Comparison of ENCODE assay signal across 8 cellular contexts in genomic region chr9:109012009-109012875, GRCh38. TPM values are rescaled to one million over a fixed set of nuclear protein-coding genes. Genes with fewer than 3 reads are reported as not detected.
DNase-seq lines count a peak whose midpoint lies in the region; ATAC-seq and TF ChIP-seq lines count a peak whose summit lies in the region.

No MANE protein-coding gene starts in this region.

- H3K27ac Mint-ChIP-seq in endothelial cell (ENCODE audit: unreplicated experiment) (peak overlapping the region; percentile 81), mesothelial cell of epicardium (peak overlapping the region; percentile 96)

- TF ChIP-seq CTCF in endothelial cell (IDR thresholded peaks at IDR 0.05; ENCODE audit: unreplicated experiment) (no peak), mesothelial cell of epicardium (IDR thresholded peaks at IDR 0.05; ENCODE audit: unreplicated experiment) (no peak)

- H3K27me3 Mint-ChIP-seq in endothelial cell (ENCODE audit: unreplicated experiment) (peaks cover 15% of the 10 kb centered on the region), mesothelial cell of epicardium (ENCODE audit: low read depth) (no peaks in the 10 kb centered on the region)

- ATAC-seq in HG02973 (IDR thresholded peaks at IDR 0.05; ENCODE audit: unreplicated experiment) = peak; percentile 37

- peaks cover 27% of the 10 kb centered on the region for H3K4me1 Mint-ChIP-seq in endothelial cell (ENCODE audit: unreplicated experiment)
- peaks cover 42% of the 10 kb centered on the region for H3K4me1 Mint-ChIP-seq in mesothelial cell of epicardium

- H3K9me3 Mint-ChIP-seq in endothelial cell (ENCODE audit: unreplicated experiment) (no peaks in the 10 kb centered on the region), mesothelial cell of epicardium (no peaks in the 10 kb centered on the region)

- H3K4me3 Mint-ChIP-seq in endothelial cell (ENCODE audit: unreplicated experiment) = peak overlapping the region; percentile 99
- H3K4me3 Mint-ChIP-seq in mesothelial cell of epicardium = peak overlapping the region; percentile 94

- DNase-seq in NCI-H345 (lab: John Stamatoyannopoulos, UW) (peak; percentile 33), NCI-H345 treated with DMSO at 0.1 percent for 48 hours (lab: John Stamatoyannopoulos, UW; ENCODE audit: unreplicated experiment) (no peak), NCI-H460 (ENCODE audit: extremely low read depth, low read depth) (peak; percentile 73), endothelial cell (ENCODE audit: low spot score) (peak; percentile 42), mesothelial cell of epicardium (ENCODE audit: low spot score in 2 of 2, unreplicated experiment in 2 of 2) (peak in 1 of 2 experiments; percentile 50)
- peak; percentile 8 to 31 for DNase-seq in activated CD8-positive, alpha-beta memory T cell treated with anti-CD3 and anti-CD28 coated beads for 1 hour (ENCODE audit: extremely low read depth in 1 of 2, low read depth in 1 of 2)
- DNase-seq in stimulated activated CD8-positive, alpha-beta memory T cell treated with anti-CD3 and anti-CD28 coated beads, Interleukin-2, amount 100 ng/mL, for 48 hours (ENCODE audit: low read depth in 2 of 2) = peak; percentile 9 to 26

- peaks cover 3% of the 10 kb centered on the region for H3K36me3 Mint-ChIP-seq in endothelial cell (ENCODE audit: low read depth, unreplicated experiment)
- H3K36me3 Mint-ChIP-seq in mesothelial cell of epicardium = peaks cover 2% of the 10 kb centered on the region

RNA-seq across cellular contexts. Expression of gene CTNNAL1, which starts 1.1 kb away (rescaled TPM):
- 309 and 319 TPM in 2 replicates for total RNA-seq in NCI-H460 (2014; rRNA removed; shearing (Covaris generic))
- 211 and 213 TPM in 2 replicates for polyA plus RNA-seq in NCI-H460 (2014; cell fraction: nucleus; rRNA removed)
- 31.2 TPM for total RNA-seq in endothelial cell (ENCODE audit: unreplicated experiment)
- 26.7 to 28.1 TPM (median 27.9 TPM) in 3 replicates for total RNA-seq in mesothelial cell of epicardium
